23 cellular contexts compared by ENCODE assay signal in genomic region chr1:166907051-166907450, GRCh38.
"Had no signal": no experiment of that assay in that cellular context is flagged by ENCODE, and none has a peak within 500 bp of the region (broad histone marks: within the 10 kb centered on the region; RNA-seq: fewer than 3 reads in every experiment).

No MANE protein-coding gene starts in this region.

- H3K9ac ChIP-seq: neural progenitor cell had no signal

- H3K4me2 ChIP-seq: neural progenitor cell had no signal

- DNase-seq: dorsolateral prefrontal cortex; effector CD4-positive, alpha-beta T cell; hypothalamus; immature natural killer cell; kidney glomerular epithelial cell; left colon; left ventricle myocardium superior; lower lobe of right lung; mucosa of descending colon; naive thymus-derived CD4-positive, alpha-beta T cell; right cardiac atrium; sigmoid colon; spleen; stimulated activated CD4-positive, alpha-beta T cell treated with anti-CD3 and anti-CD28 coated beads, Interleukin-15, amount 100 ng/mL, for 24 hours; stimulated activated CD4-positive, alpha-beta T cell treated with anti-CD3 and anti-CD28 coated beads, Interleukin-2, amount 100 ng/mL, for 48 hours; stimulated activated naive B cell treated with anti-CD40 and anti-IgM and Interleukin-4, amounts not matched to agents 10 μg/mL and 1 μg/mL and 100 μg/mL, for 72 hours; upper lobe of right lung; uterus had no signal

- H3K36me3 ChIP-seq: lower lobe of right lung, prostate gland, sigmoid colon, spleen, thoracic aorta, tibial nerve, upper lobe of right lung, uterus had no signal

- H3K27ac ChIP-seq: lower lobe of right lung, neural progenitor cell, prostate gland, skin epidermis, spleen, tibial nerve, upper lobe of right lung had no signal

- H3K9me3 ChIP-seq: lower lobe of right lung, mucosa of descending colon, prostate gland, sigmoid colon, upper lobe of right lung, uterus had no signal

- H2AFZ ChIP-seq: neural progenitor cell had no signal

- H3K4me3 ChIP-seq: dorsolateral prefrontal cortex, lower lobe of right lung, mucosa of descending colon, neural progenitor cell, prostate gland, sigmoid colon, skin epidermis, spleen, thoracic aorta, tibial nerve, upper lobe of right lung, uterus had no signal

- ATAC-seq: left colon; left ventricle myocardium superior; lower lobe of right lung; mucosa of descending colon; naive thymus-derived CD4-positive, alpha-beta T cell; right cardiac atrium; upper lobe of right lung had no signal

- H3K27me3 ChIP-seq: dorsolateral prefrontal cortex, neural progenitor cell, sigmoid colon, spleen, tibial nerve, upper lobe of right lung, uterus had no signal

- H3K4me1 ChIP-seq: lower lobe of right lung, neural progenitor cell, prostate gland, tibial nerve, upper lobe of right lung, uterus had no signal
